ENCODE assay signal across 11 cellular contexts in genomic region chr20:51335329-51335841, GRCh38.
DNase-seq lines count a peak whose midpoint lies in the region; ATAC-seq and TF ChIP-seq lines count a peak whose summit lies in the region.
"Had no signal": no experiment of that assay in that cellular context is flagged by ENCODE, and none has a peak within 500 bp of the region (broad histone marks: within the 10 kb centered on the region; RNA-seq: fewer than 3 reads in every experiment).

No MANE protein-coding gene starts in this region.

- peaks cover 3% of the 10 kb centered on the region for H3K4me1 Mint-ChIP-seq in activated naive CD8-positive, alpha-beta T cell treated with anti-CD3 and anti-CD28 coated beads, Interleukin-2, amount 50 U/mL, for 24 hours
- no peaks in the 10 kb centered on the region for H3K4me1 Mint-ChIP-seq in activated naive CD8-positive, alpha-beta T cell treated with anti-CD3 and anti-CD28 coated beads for 36 hours
- peaks cover 10% of the 10 kb centered on the region for H3K4me1 Mint-ChIP-seq in stimulated activated memory B cell treated with anti-CD40 and anti-IgM and Interleukin-4, amounts not matched to agents 10 μg/mL and 1 μg/mL and 100 μg/mL, for 72 hours

- no peak overlapping the region for H3K4me2 ChIP-seq in MM.1S (ENCODE audit: low read depth, low read length)

- H3F3A ChIP-seq in MM.1S (ENCODE audit: insufficient read depth, low read length): no peaks in the 10 kb centered on the region

- no peaks in the 10 kb centered on the region for H3K36me3 ChIP-seq in MM.1S (replicated peaks; ENCODE audit: insufficient read depth, low read length)
- H3K36me3 ChIP-seq: pancreas had no signal

- H3K9me3 ChIP-seq in MM.1S (replicated peaks; ENCODE audit: insufficient read depth, low read length): no peaks in the 10 kb centered on the region
- H3K9me3 ChIP-seq: pancreas had no signal

- H3K9me2 ChIP-seq in MM.1S (replicated peaks; ENCODE audit: insufficient read depth, low read length): no peaks in the 10 kb centered on the region

- H3K27me3 ChIP-seq in MM.1S (replicated peaks; ENCODE audit: insufficient read depth, low read length): no peaks in the 10 kb centered on the region
- H3K27me3 ChIP-seq: pancreas had no signal

- H3K9ac ChIP-seq in MM.1S (ENCODE audit: low read length): no peak overlapping the region

- DNase-seq in activated naive CD8-positive, alpha-beta T cell treated with anti-CD3 and anti-CD28 coated beads, Interleukin-2, amount 50 U/mL, for 24 hours: peak; percentile 10
- no peak for DNase-seq in activated naive CD8-positive, alpha-beta T cell treated with anti-CD3 and anti-CD28 coated beads for 36 hours
- DNase-seq in M059J (ENCODE audit: low read depth) (peak; percentile 98), epithelial cell of esophagus (ENCODE audit: low read depth) (peak; percentile 95), putamen (ENCODE audit: low spot score) (no peak), MM.1S (no peak)
- DNase-seq: CD8-positive, alpha-beta T cell; NCI-H1417 treated with DMSO at 0.1 percent for 48 hours; pancreas had no signal

- TF ChIP-seq CTCF in epithelial cell of esophagus (IDR thresholded peaks at IDR 0.05; ENCODE audit: insufficient read depth, low read depth, low read length, missing control alignments): no peak
- TF ChIP-seq CTCF in MM.1S (IDR thresholded peaks at IDR 0.05; ENCODE audit: low read length): no peak

- no peaks in the 10 kb centered on the region for H3K4me1 ChIP-seq in MM.1S (ENCODE audit: low read length)
- H3K4me1 ChIP-seq: pancreas had no signal

- H3K27ac ChIP-seq in MM.1S (ENCODE audit: low read length): no peak overlapping the region
- H3K27ac ChIP-seq: pancreas had no signal

- H3K27ac Mint-ChIP-seq in activated naive CD8-positive, alpha-beta T cell treated with anti-CD3 and anti-CD28 coated beads, Interleukin-2, amount 50 U/mL, for 24 hours: peak overlapping the region; percentile 30
- no peak overlapping the region for H3K27ac Mint-ChIP-seq in activated naive CD8-positive, alpha-beta T cell treated with anti-CD3 and anti-CD28 coated beads for 36 hours
- no peak overlapping the region for H3K27ac Mint-ChIP-seq in stimulated activated memory B cell treated with anti-CD40 and anti-IgM and Interleukin-4, amounts not matched to agents 10 μg/mL and 1 μg/mL and 100 μg/mL, for 72 hours
- H3K27ac Mint-ChIP-seq: CD8-positive, alpha-beta T cell had no signal

- no peaks in the 10 kb centered on the region for H4K20me1 ChIP-seq in MM.1S (ENCODE audit: insufficient read depth, low read length)

- H3K4me3 Mint-ChIP-seq in activated naive CD8-positive, alpha-beta T cell treated with anti-CD3 and anti-CD28 coated beads, Interleukin-2, amount 50 U/mL, for 24 hours: no peak overlapping the region
- no peak overlapping the region for H3K4me3 Mint-ChIP-seq in activated naive CD8-positive, alpha-beta T cell treated with anti-CD3 and anti-CD28 coated beads for 36 hours
- no peak overlapping the region for H3K4me3 Mint-ChIP-seq in stimulated activated memory B cell treated with anti-CD40 and anti-IgM and Interleukin-4, amounts not matched to agents 10 μg/mL and 1 μg/mL and 100 μg/mL, for 72 hours
- H3K4me3 Mint-ChIP-seq: CD8-positive, alpha-beta T cell had no signal

- H3K79me2 ChIP-seq in MM.1S (ENCODE audit: low read length): no peaks in the 10 kb centered on the region

- H2AFZ ChIP-seq in MM.1S (ENCODE audit: low read length): no peak overlapping the region

- ATAC-seq in activated naive CD8-positive, alpha-beta T cell treated with anti-CD3 and anti-CD28 coated beads, Interleukin-2, amount 50 U/mL, for 24 hours: peak; percentile 85
- ATAC-seq in stimulated activated memory B cell treated with anti-CD40 and anti-IgM and Interleukin-4, amounts not matched to agents 10 μg/mL and 1 μg/mL and 100 μg/mL, for 72 hours: peak; percentile 64
- ATAC-seq in HG03097 (IDR thresholded peaks at IDR 0.05; ENCODE audit: low FRiP score, unreplicated experiment): no peak
- ATAC-seq: CD8-positive, alpha-beta T cell; pancreas had no signal

- H3K9me3 Mint-ChIP-seq in activated naive CD8-positive, alpha-beta T cell treated with anti-CD3 and anti-CD28 coated beads, Interleukin-2, amount 50 U/mL, for 24 hours: no peaks in the 10 kb centered on the region
- no peaks in the 10 kb centered on the region for H3K9me3 Mint-ChIP-seq in activated naive CD8-positive, alpha-beta T cell treated with anti-CD3 and anti-CD28 coated beads for 36 hours
- H3K9me3 Mint-ChIP-seq in stimulated activated memory B cell treated with anti-CD40 and anti-IgM and Interleukin-4, amounts not matched to agents 10 μg/mL and 1 μg/mL and 100 μg/mL, for 72 hours: peaks cover 2% of the 10 kb centered on the region
- H3K9me3 Mint-ChIP-seq: CD8-positive, alpha-beta T cell had no signal

- H3K27me3 Mint-ChIP-seq in activated naive CD8-positive, alpha-beta T cell treated with anti-CD3 and anti-CD28 coated beads, Interleukin-2, amount 50 U/mL, for 24 hours: no peaks in the 10 kb centered on the region
- H3K27me3 Mint-ChIP-seq in activated naive CD8-positive, alpha-beta T cell treated with anti-CD3 and anti-CD28 coated beads for 36 hours: no peaks in the 10 kb centered on the region
- H3K27me3 Mint-ChIP-seq in stimulated activated memory B cell treated with anti-CD40 and anti-IgM and Interleukin-4, amounts not matched to agents 10 μg/mL and 1 μg/mL and 100 μg/mL, for 72 hours: peaks cover 10% of the 10 kb centered on the region

- H3K36me3 Mint-ChIP-seq in activated naive CD8-positive, alpha-beta T cell treated with anti-CD3 and anti-CD28 coated beads, Interleukin-2, amount 50 U/mL, for 24 hours (ENCODE audit: low read depth): no peaks in the 10 kb centered on the region
- H3K36me3 Mint-ChIP-seq in activated naive CD8-positive, alpha-beta T cell treated with anti-CD3 and anti-CD28 coated beads for 36 hours: no peaks in the 10 kb centered on the region
- no peaks in the 10 kb centered on the region for H3K36me3 Mint-ChIP-seq in stimulated activated memory B cell treated with anti-CD40 and anti-IgM and Interleukin-4, amounts not matched to agents 10 μg/mL and 1 μg/mL and 100 μg/mL, for 72 hours
- H3K36me3 Mint-ChIP-seq: CD8-positive, alpha-beta T cell had no signal

- H3K4me3 ChIP-seq in epithelial cell of esophagus (ENCODE audit: low read length) (no peak overlapping the region), MM.1S (ENCODE audit: low read length) (no peak overlapping the region)
- H3K4me3 ChIP-seq: pancreas had no signal

Comparison
In these comparisons a context has a peak if more than half of its experiments do, and no peak if none do; other contexts are left out.
1. DNase-seq: peak in activated naive CD8-positive, alpha-beta T cell treated with anti-CD3 and anti-CD28 coated beads, Interleukin-2, amount 50 U/mL, for 24 hours (single experiment), M059J (single experiment) and epithelial cell of esophagus (single experiment); none in activated naive CD8-positive, alpha-beta T cell treated with anti-CD3 and anti-CD28 coated beads for 36 hours (single experiment), putamen (single experiment) and MM.1S (single experiment).